Comparison of ENCODE assay signal across 8 cellular contexts in the genomic region with DNA sequence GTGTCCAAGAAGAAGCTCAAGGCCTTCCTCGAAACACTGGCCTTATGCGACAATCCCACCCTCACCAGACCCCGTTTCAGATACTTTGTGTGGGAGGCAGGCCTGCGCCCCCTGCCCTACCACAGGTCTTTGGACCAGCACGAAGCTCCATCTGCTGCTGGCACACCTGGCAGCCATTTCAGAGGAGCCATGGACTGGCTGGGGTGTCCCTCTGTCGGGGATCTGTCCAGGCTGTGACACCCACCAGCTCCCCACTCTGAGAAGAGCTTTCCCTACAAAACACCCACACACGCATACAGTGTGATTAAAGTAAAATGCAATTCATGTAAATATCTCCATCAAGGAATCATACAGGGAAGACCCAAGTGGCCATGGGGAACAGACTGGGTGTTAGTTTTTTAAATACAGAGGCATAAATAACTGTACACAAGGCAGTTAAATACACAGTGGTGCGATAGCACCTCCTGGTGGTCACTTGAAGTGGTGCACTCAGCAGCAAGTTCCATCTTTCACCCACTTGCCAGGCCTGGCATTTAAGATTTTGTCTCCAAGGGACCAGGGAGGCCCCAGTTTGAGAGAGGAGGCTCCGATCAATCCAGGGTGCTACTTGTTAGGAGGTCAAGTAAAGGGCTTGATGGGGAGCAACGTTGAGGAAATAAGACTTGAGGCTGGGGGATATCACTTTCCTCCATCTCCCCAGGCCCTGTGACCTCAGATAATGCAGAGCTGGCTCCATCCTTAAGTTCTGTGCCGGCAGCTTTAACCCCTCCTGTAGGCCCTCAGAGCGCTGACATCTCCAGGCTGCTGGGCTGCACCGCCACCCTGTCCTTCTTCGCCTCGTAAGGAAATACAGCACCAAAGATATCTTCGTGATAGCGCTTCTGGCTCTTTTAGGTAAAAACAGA. TPM values are rescaled to one million over a fixed set of nuclear protein-coding genes. Genes with fewer than 3 reads are reported as not detected.
DNase-seq lines count a peak whose midpoint lies in the region; ATAC-seq, FAIRE-seq and TF ChIP-seq lines count a peak whose summit lies in the region.

No MANE protein-coding gene starts in this region.

- peak; percentile 80 for TF ChIP-seq CTCF in CD8-positive, alpha-beta T cell (IDR thresholded peaks at IDR 0.05)
- TF ChIP-seq CTCF in HCT116 (IDR thresholded peaks at IDR 0.05 in 2 of 3, conservative IDR thresholded peaks at IDR 0.05 in 1 of 3; ENCODE audit: borderline replicate concordance in 1 of 3, insufficient read depth in 1 of 3, low read depth in 2 of 3, low read length in 2 of 3) (peak; percentile 80 to 90 (median 89)), K562 (IDR thresholded peaks at IDR 0.05 in 2 of 3, conservative IDR thresholded peaks at IDR 0.05 in 1 of 3; ENCODE audit: insufficient read depth in 2 of 3, low read depth in 1 of 3, low read length in 3 of 3) (peak; percentile 80 to 88 (median 83))

- RAD21 ChIA-PET in HCT116 (lab: Charles Lee; ENCODE audit: low non-redundant PET in 1 of 2, low total read pairs in 2 of 2, uncharacterized antibody in 2 of 2, unreplicated experiment in 2 of 2): interaction anchor here (0.9 to 1.7 kb wide), 2 partner anchors 27 to 102 kb away, joined by 3 to 11 read pairs (median 9); no protein-coding TSS in a partner anchor

- DNase-seq in CD8-positive, alpha-beta T cell: peak in 5 of 7 experiments; percentile 9 to 50 (median 19)
- peak; percentile 23 for DNase-seq in HCT116 (ENCODE audit: low read depth, low spot score)
- peak; percentile 21 for DNase-seq in SW480 (ENCODE audit: low spot score)
- peak; percentile 37 to 75 (median 43) for DNase-seq in K562 (ENCODE audit: extremely low read depth in 1 of 4, low spot score in 3 of 4)
- peak; percentile 61 for DNase-seq in left kidney (ENCODE audit: low read depth, low spot score)
- peak; percentile 8 to 18 (median 14) for DNase-seq in stimulated activated CD4-positive, alpha-beta T cell treated with anti-CD3 and anti-CD28 coated beads, TNF-alpha, amount 100 ng/mL, for 4 hours (ENCODE audit: low read depth in 3 of 3)
- no peak for DNase-seq in iPS-NIHi11 (ENCODE audit: low spot score)

- H3K9me3 Mint-ChIP-seq in CD8-positive, alpha-beta T cell: no peaks in the 10 kb centered on the region

- H3K4me1 ChIP-seq in CD8-positive, alpha-beta T cell (ENCODE audit: insufficient read depth, low read length): no peaks in the 10 kb centered on the region
- H3K4me1 ChIP-seq in HCT116 (ENCODE audit: control insufficient read depth in 1 of 2, insufficient read depth in 2 of 2, low read length in 2 of 2): no peaks in the 10 kb centered on the region
- H3K4me1 ChIP-seq in K562 (replicated peaks in 1 of 2; ENCODE audit: control insufficient read depth in 2 of 2, insufficient read depth in 2 of 2, low read length in 2 of 2): peaks cover 0 to 11% of the 10 kb centered on the region in 2 experiments; a peak in 3 of 5 replicates

- no peaks in the 10 kb centered on the region for H3K36me3 ChIP-seq in CD8-positive, alpha-beta T cell (ENCODE audit: insufficient read depth, low read length)
- no peaks in the 10 kb centered on the region for H3K36me3 ChIP-seq in HCT116 (ENCODE audit: control insufficient read depth in 1 of 2, insufficient read depth in 2 of 2, low read length in 2 of 2)
- H3K36me3 ChIP-seq in K562 (ENCODE audit: control insufficient read depth, insufficient read depth, low read length): no peaks in the 10 kb centered on the region

- peak; percentile 77 for TF ChIP-seq RAD21 in HCT116 (IDR thresholded peaks at IDR 0.05; ENCODE audit: low read depth)
- TF ChIP-seq RAD21 in K562 (CRISPR knock-in tag; conservative IDR thresholded peaks at IDR 0.05 in 1 of 2, IDR thresholded peaks at IDR 0.05 in 1 of 2): peak; percentile 71 to 87

- CTCF ChIA-PET in CD8-positive, alpha-beta T cell (lab: Charles Lee): interaction anchor here (0.6 to 2.5 kb wide), 19 partner anchors 9 to 511 kb away, joined by 3 to 12 read pairs (median 3); no protein-coding TSS in a partner anchor
- CTCF ChIA-PET in HCT116 (lab: Charles Lee) (interaction anchor here (0.6 to 2.7 kb wide), 7 partner anchors 9 to 124 kb away, joined by 3 to 76 read pairs (median 10); no protein-coding TSS in a partner anchor), K562 (lab: Yijun Ruan, JAX; ENCODE audit: low intra/inter-chr PET ratio) (interaction anchor here (1.1 to 2.7 kb wide), 5 partner anchors 99 to 520 kb away, joined by 3 to 28 read pairs (median 7); no protein-coding TSS in a partner anchor)

- no TSS peak for BruUV-seq in HCT116 (replicated peaks; lab: Mats Ljungman, UMichigan)
- no TSS peak for BruUV-seq in K562 (replicated peaks; lab: Mats Ljungman, UMichigan)

- no peak overlapping the region for H3K27ac Mint-ChIP-seq in CD8-positive, alpha-beta T cell

- H3K4me1 Mint-ChIP-seq in CD8-positive, alpha-beta T cell (ENCODE audit: low read depth): no peaks in the 10 kb centered on the region

- H3K79me2 ChIP-seq in HCT116 (ENCODE audit: insufficient read depth, low read length): no peaks in the 10 kb centered on the region
- H3K79me2 ChIP-seq in K562 (ENCODE audit: control insufficient read depth, insufficient read depth, low read length): no peaks in the 10 kb centered on the region

- no peaks in the 10 kb centered on the region for H3K9me1 ChIP-seq in K562 (ENCODE audit: control insufficient read depth, insufficient read depth, low read length)

- peak; percentile 96 for FAIRE-seq in K562 (lab: Jason Lieb, UNC)

- WGBS in K562 (ENCODE audit: insufficient coverage, low coverage, missing lambda C conversion rate): 11% methylated on average over 17 of the region's 17 CpGs

- TF ChIP-seq EP300 in K562 (IDR thresholded peaks at IDR 0.05; ENCODE audit: low read length): no peak

- no peak overlapping the region for H3K4me3 Mint-ChIP-seq in CD8-positive, alpha-beta T cell

- in situ Hi-C loops in K562 (cut with MboI): no loop called here

- H2AFZ ChIP-seq in HCT116 (ENCODE audit: low read depth, low read length, poor library complexity, severe bottlenecking) (no peak overlapping the region), K562 (ENCODE audit: low read depth, low read length) (no peak overlapping the region)

- TF ChIP-seq POLR2A in HCT116 (IDR thresholded peaks at IDR 0.05; ENCODE audit: borderline replicate concordance, extremely low read depth, insufficient read depth, insufficient read length) (no peak), K562 (conservative IDR thresholded peaks at IDR 0.05) (no peak)

- H3K9me2 ChIP-seq in HCT116 (ENCODE audit: insufficient read depth): no peaks in the 10 kb centered on the region

- no peaks in the 10 kb centered on the region for H3K27me3 Mint-ChIP-seq in CD8-positive, alpha-beta T cell (ENCODE audit: low read depth)

- H3K27ac ChIP-seq in CD8-positive, alpha-beta T cell (ENCODE audit: low read depth, low read length): no peak overlapping the region
- H3K27ac ChIP-seq in HCT116 (ENCODE audit: low read depth, low read length): no peak overlapping the region
- no peak overlapping the region for H3K27ac ChIP-seq in K562 (ENCODE audit: extremely low read depth, low read depth, low read length)

- H4K20me1 ChIP-seq in HCT116 (ENCODE audit: insufficient read depth): no peaks in the 10 kb centered on the region
- H4K20me1 ChIP-seq in K562 (replicated peaks; ENCODE audit: control insufficient read depth, insufficient read depth, low read length): peaks cover 11% of the 10 kb centered on the region; the same call in 1 of the 2 replicates

- no peaks in the 10 kb centered on the region for H3K9me3 ChIP-seq in CD8-positive, alpha-beta T cell (ENCODE audit: low read length)
- H3K9me3 ChIP-seq in HCT116 (ENCODE audit: control insufficient read depth in 1 of 2, insufficient read depth in 1 of 2, low read depth in 1 of 2, low read length in 2 of 2): no peaks in the 10 kb centered on the region
- H3K9me3 ChIP-seq in K562 (replicated peaks; ENCODE audit: control insufficient read depth, insufficient read depth, low read depth, low read length): no peaks in the 10 kb centered on the region

- H3K36me3 Mint-ChIP-seq in CD8-positive, alpha-beta T cell: no peaks in the 10 kb centered on the region

- H3K27me3 ChIP-seq in CD8-positive, alpha-beta T cell (ENCODE audit: insufficient read depth, low read length): no peaks in the 10 kb centered on the region
- no peaks in the 10 kb centered on the region for H3K27me3 ChIP-seq in HCT116 (ENCODE audit: insufficient read depth, low read length)
- H3K27me3 ChIP-seq in K562 (ENCODE audit: control insufficient read depth in 2 of 2, insufficient read depth in 2 of 2, low read length in 2 of 2): peaks cover 0 to 23% of the 10 kb centered on the region in 2 experiments; a peak in 2 of 5 replicates

- H3K4me3 ChIP-seq in CD8-positive, alpha-beta T cell (ENCODE audit: low read depth, low read length): no peak overlapping the region
- no peak overlapping the region for H3K4me3 ChIP-seq in HCT116 (replicated peaks in 1 of 2; ENCODE audit: low read depth in 1 of 2, low read length in 2 of 2)
- no peak overlapping the region for H3K4me3 ChIP-seq in K562

- peak; percentile 34 for ATAC-seq in CD8-positive, alpha-beta T cell
- peak; percentile 60 for ATAC-seq in HCT116
- ATAC-seq in K562: peak; percentile 60
- ATAC-seq in HG02981 (IDR thresholded peaks at IDR 0.05; ENCODE audit: unreplicated experiment): no peak

- H3K9ac ChIP-seq in HCT116 (ENCODE audit: low read length): no peak overlapping the region
- no peak overlapping the region for H3K9ac ChIP-seq in K562 (ENCODE audit: insufficient read depth in 1 of 2, low read depth in 2 of 2, low read length in 2 of 2)

- POLR2A ChIA-PET in CD8-positive, alpha-beta T cell (lab: Charles Lee): no interaction called here
- POLR2A ChIA-PET in HCT116 (lab: Charles Lee): interaction anchor here (1.3 kb wide), 1 partner anchor 102 kb away, joined by 4 read pairs; no protein-coding TSS in a partner anchor
- POLR2A ChIA-PET in K562 (lab: Yijun Ruan, JAX): interaction anchor here (0.6 kb wide), 3 partner anchors 237 to 478 kb away, joined by 3 read pairs; no protein-coding TSS in a partner anchor

- intact Hi-C loops in CD8-positive, alpha-beta T cell (cut with DNase I, micrococcal nuclease): loop anchor here in 1 of 2 experiments (1.0 to 5.0 kb wide), 2 partner anchors 102 to 154 kb away; no protein-coding TSS in a partner anchor
- intact Hi-C loops in HCT116 (cut with micrococcal nuclease): loop anchor here (1.0 to 2.0 kb wide), 2 partner anchors 102 to 154 kb away; no protein-coding TSS in a partner anchor
- intact Hi-C loops in K562 (cut with micrococcal nuclease): loop anchor here (1.0 to 5.0 kb wide), 2 partner anchors 102 to 519 kb away; no protein-coding TSS in a partner anchor

- no peak overlapping the region for H3K4me2 ChIP-seq in HCT116 (ENCODE audit: low read length)
- H3K4me2 ChIP-seq in K562 (ENCODE audit: insufficient read depth, low read length): no peak overlapping the region

RNA-seq across cellular contexts. Expression of gene NOS2, which starts 43.6 kb away (rescaled TPM):
- total RNA-seq in CD8-positive, alpha-beta T cell: under 1 TPM in 1 of 2 experiments, not detected in 1; 0.08 TPM
- total RNA-seq in HCT116 (2021; ENCODE audit: unreplicated experiment) (0.07 TPM), K562 (2014; rRNA removed) (not detected in 2 replicates), K562 (2014; rRNA removed; fragmentation: Illumina TruSeq; extraction: Trizol) (not detected in 2 replicates), K562 (2015; rRNA removed; fragmentation: Illumina TruSeq; extraction: Trizol) (not detected in 2 replicates), K562 (2021) (not detected in 2 replicates)
- polyA plus RNA-seq in HCT116 (2012): 0.13 and 0.16 TPM in 2 replicates
- total RNA-seq in K562 (2011; cell fraction: chromatin; rRNA removed; ENCODE audit: low replicate concordance): not detected in 2 replicates
- not detected in 2 replicates for total RNA-seq in K562 (2011; cell fraction: nucleolus; rRNA removed)
- total RNA-seq in K562 (2011; cell fraction: nucleoplasm; rRNA removed): not detected in 2 replicates
- polyA plus RNA-seq in K562 (2011; rRNA removed) (not detected in 2 replicates), K562 (2014; fragmentation: Illumina TruSeq; extraction: Trizol) (not detected in 2 replicates), K562 (2014; fragmentation: Nextera tagmentation; extraction: Ambion mirVana) (not detected), K562 (2014; rRNA removed) (not detected in 2 replicates)
- polyA plus RNA-seq in K562 (2011; cell fraction: cytosol; rRNA removed): 0.01 TPM in 1 of 2 replicates, not detected in the other
- not detected in 2 replicates for polyA plus RNA-seq in K562 (2011; cell fraction: nucleus; rRNA removed)
- not detected in 2 replicates for polyA plus RNA-seq in K562 (2012)
- polyA minus RNA-seq in K562 (2011; rRNA and poly(A)+ RNA removed): not detected in 2 replicates
- not detected in 2 replicates for polyA minus RNA-seq in K562 (2011; cell fraction: cytosol; rRNA and poly(A)+ RNA removed)
- polyA minus RNA-seq in K562 (2011; cell fraction: nucleus; rRNA and poly(A)+ RNA removed): not detected in 2 replicates
